15 cellular contexts compared by ENCODE assay signal in the genomic region with DNA sequence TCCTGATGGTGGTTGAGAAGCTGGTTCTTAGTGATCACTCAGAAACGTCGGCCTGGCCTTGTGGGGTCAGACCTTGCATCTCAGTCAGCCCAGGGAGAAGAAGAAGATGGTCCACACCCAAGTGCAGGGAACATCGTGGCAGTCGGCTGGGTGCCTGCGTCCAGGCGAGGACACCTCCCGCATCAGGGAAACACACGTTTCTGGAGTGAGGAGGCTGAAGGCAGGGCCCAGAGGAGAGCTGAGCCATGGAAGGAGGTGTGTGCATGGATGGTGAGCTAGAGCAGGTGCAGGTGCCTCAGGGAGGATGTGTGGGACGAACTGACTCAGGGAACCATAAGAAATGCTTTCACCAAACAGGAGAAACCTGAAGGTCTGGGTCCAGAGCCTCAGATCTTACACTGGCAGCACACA. TPM values are rescaled to one million over a fixed set of nuclear protein-coding genes. Genes with fewer than 3 reads are reported as not detected.
DNase-seq lines count a peak whose midpoint lies in the region; ATAC-seq, FAIRE-seq and TF ChIP-seq lines count a peak whose summit lies in the region.
"Had no signal": no experiment of that assay in that cellular context is flagged by ENCODE, and none has a peak within 500 bp of the region (broad histone marks: within the 10 kb centered on the region; RNA-seq: fewer than 3 reads in every experiment).

No MANE protein-coding gene starts in this region.

- intact Hi-C loops in PC-3 (cut with micrococcal nuclease) (no loop called here), kidney (cut with DNase I) (no loop called here), mucosa of descending colon (cut with DNase I, micrococcal nuclease) (no loop called here)

- H3K9ac ChIP-seq in PC-3 (ENCODE audit: low read length) (no peak overlapping the region), kidney (ENCODE audit: low read length in 2 of 2) (no peak overlapping the region)

- H3K27ac Mint-ChIP-seq in endothelial cell (ENCODE audit: unreplicated experiment): no peak overlapping the region
- H3K27ac Mint-ChIP-seq in naive thymus-derived CD8-positive, alpha-beta T cell: peak overlapping the region in 1 of 10 donors; percentile 26

- no peaks in the 10 kb centered on the region for H4K20me1 ChIP-seq in PC-3 (ENCODE audit: low read length)

- in situ Hi-C loops in GM13976 (cut with MboI; ENCODE audit: low sequenced_read_pairs, unreplicated experiment): no loop called here

- no TSS peak for BruUV-seq in PC-3 (replicated peaks; lab: Mats Ljungman, UMichigan)

- H3F3A ChIP-seq in PC-3 (ENCODE audit: low read length, unreplicated experiment): no peaks in the 10 kb centered on the region

- CTCF ChIA-PET in PC-3 (lab: Charles Lee): no interaction called here

- no peaks in the 10 kb centered on the region for H3K27me3 Mint-ChIP-seq in endothelial cell (ENCODE audit: unreplicated experiment)
- peaks cover 38 to 65% (median 60%) of the 10 kb centered on the region in 5 donors for H3K27me3 Mint-ChIP-seq in naive thymus-derived CD8-positive, alpha-beta T cell

- peak; percentile 6 for DNase-seq in PC-3
- DNase-seq in endothelial cell (ENCODE audit: low spot score): no peak
- DNase-seq in kidney: peak; percentile 43
- no peak for DNase-seq in naive thymus-derived CD8-positive, alpha-beta T cell
- DNase-seq in mucosa of descending colon: no peak
- DNase-seq in GM13976 (ENCODE audit: low spot score): no peak
- DNase-seq in RCC 7860 (ENCODE audit: low spot score): no peak
- DNase-seq: BE2C; Caco-2; CD8-positive, alpha-beta memory T cell; DND-41; GDM1; H7 had no signal

- no peaks in the 10 kb centered on the region for H3K79me2 ChIP-seq in PC-3 (ENCODE audit: low read length)

- H3K27ac ChIP-seq in PC-3 (ENCODE audit: low read length) (no peak overlapping the region), kidney (ENCODE audit: low read depth in 2 of 2, low read length in 2 of 2) (no peak overlapping the region)
- H3K27ac ChIP-seq: A549 had no signal

- peaks cover 25% of the 10 kb centered on the region for H3K4me1 Mint-ChIP-seq in endothelial cell (ENCODE audit: unreplicated experiment)
- peaks cover 4 to 10% (median 8%) of the 10 kb centered on the region in 4 donors for H3K4me1 Mint-ChIP-seq in naive thymus-derived CD8-positive, alpha-beta T cell

- no peaks in the 10 kb centered on the region for H3K9me2 ChIP-seq in PC-3 (replicated peaks; ENCODE audit: low read length)

- TF ChIP-seq CTCF in PC-3 (conservative IDR thresholded peaks at IDR 0.05; ENCODE audit: low read depth, low read length) (no peak), endothelial cell (IDR thresholded peaks at IDR 0.05; ENCODE audit: unreplicated experiment) (no peak), kidney (IDR thresholded peaks at IDR 0.05; ENCODE audit: borderline replicate concordance, extremely low read depth, insufficient read depth) (no peak), mucosa of descending colon (IDR thresholded peaks at IDR 0.05) (no peak), GM13976 (IDR thresholded peaks at IDR 0.05; ENCODE audit: borderline replicate concordance, control extremely low read depth, extremely low read depth, insufficient read depth, missing control alignments) (no peak)

- peak overlapping the region; percentile 15 for H3K4me3 Mint-ChIP-seq in endothelial cell (ENCODE audit: unreplicated experiment)
- no peak overlapping the region for H3K4me3 Mint-ChIP-seq in naive thymus-derived CD8-positive, alpha-beta T cell
- H3K4me3 Mint-ChIP-seq: CD8-positive, alpha-beta memory T cell had no signal

- H3K27me3 ChIP-seq in PC-3 (ENCODE audit: low read length): peaks cover 33% of the 10 kb centered on the region
- H3K27me3 ChIP-seq: BE2C had no signal

- no peaks in the 10 kb centered on the region for H3K36me3 Mint-ChIP-seq in endothelial cell (ENCODE audit: low read depth, unreplicated experiment)
- peaks cover 0 to 4% (median 0%) of the 10 kb centered on the region in 3 donors for H3K36me3 Mint-ChIP-seq in naive thymus-derived CD8-positive, alpha-beta T cell

- no peak overlapping the region for H3K4me2 ChIP-seq in PC-3 (ENCODE audit: low read length)
- H3K4me2 ChIP-seq: A549 had no signal

- H3K4me3 ChIP-seq in PC-3 (ENCODE audit: low read length) (no peak overlapping the region), kidney (ENCODE audit: low read length in 2 of 2) (no peak overlapping the region), mucosa of descending colon (no peak overlapping the region)
- H3K4me3 ChIP-seq: A549 had no signal

- FAIRE-seq in kidney (lab: Jason Lieb, UNC): no peak
- no peak for FAIRE-seq in RCC 7860 (lab: Jason Lieb, UNC)
- FAIRE-seq: A549 had no signal

- ATAC-seq in PC-3: no peak
- no peak for ATAC-seq in naive thymus-derived CD8-positive, alpha-beta T cell
- ATAC-seq in mucosa of descending colon: no peak

- POLR2A ChIA-PET in PC-3 (lab: Charles Lee; ENCODE audit: unreplicated experiment): no interaction called here
- POLR2A ChIA-PET in naive thymus-derived CD8-positive, alpha-beta T cell (lab: Charles Lee): no interaction called here

- no peak overlapping the region for H2AFZ ChIP-seq in PC-3 (ENCODE audit: low read length)

- no peaks in the 10 kb centered on the region for H3K9me3 ChIP-seq in PC-3 (ENCODE audit: low read length)
- H3K9me3 ChIP-seq in kidney (ENCODE audit: control insufficient read depth in 1 of 2, low read length in 2 of 2): no peaks in the 10 kb centered on the region
- H3K9me3 ChIP-seq in mucosa of descending colon: no peaks in the 10 kb centered on the region
- H3K9me3 ChIP-seq: A549, BE2C, Caco-2 had no signal

- peaks cover 5% of the 10 kb centered on the region for H3K9me3 Mint-ChIP-seq in endothelial cell (ENCODE audit: unreplicated experiment)
- H3K9me3 Mint-ChIP-seq in naive thymus-derived CD8-positive, alpha-beta T cell: no peaks in the 10 kb centered on the region

- H3K36me3 ChIP-seq in PC-3 (ENCODE audit: low read depth, low read length) (no peaks in the 10 kb centered on the region), kidney (ENCODE audit: control insufficient read depth in 1 of 2, insufficient read depth in 2 of 2, low read length in 2 of 2) (no peaks in the 10 kb centered on the region), mucosa of descending colon (ENCODE audit: low read depth) (no peaks in the 10 kb centered on the region)
- H3K36me3 ChIP-seq: BE2C had no signal

- H3K4me1 ChIP-seq in PC-3 (ENCODE audit: insufficient read depth, low read length) (no peaks in the 10 kb centered on the region), kidney (ENCODE audit: control insufficient read depth in 1 of 2, insufficient read depth in 1 of 2, low read depth in 1 of 2, low read length in 2 of 2) (peaks cover 0 to 2% of the 10 kb centered on the region in 2 donors), mucosa of descending colon (ENCODE audit: low read depth) (peaks cover 4% of the 10 kb centered on the region)
- H3K4me1 ChIP-seq: A549, BE2C, Caco-2 had no signal

RNA-seq across cellular contexts. Expression of gene KRTAP5-2, which starts 0.8 kb away (rescaled TPM):
- not detected in 2 replicates for total RNA-seq in PC-3 (2014; rRNA removed)
- not detected for total RNA-seq in endothelial cell (ENCODE audit: unreplicated experiment)
- not detected for total RNA-seq in kidney
- not detected for polyA plus RNA-seq in kidney (ENCODE audit: insufficient read depth, low read depth, low replicate concordance)
- not detected for total RNA-seq in naive thymus-derived CD8-positive, alpha-beta T cell
- not detected for polyA plus RNA-seq in naive thymus-derived CD8-positive, alpha-beta T cell
- total RNA-seq in mucosa of descending colon: not detected
- total RNA-seq: Caco-2; CD8-positive, alpha-beta memory T cell; H7 had no signal
- polyA plus RNA-seq: A549, AG04450 had no signal

RNA-seq across cellular contexts. Expression of gene KRTAP5-3, which starts 10.9 kb away (rescaled TPM):
- total RNA-seq in PC-3 (2014; rRNA removed) (not detected in 2 replicates), endothelial cell (ENCODE audit: unreplicated experiment) (not detected), kidney (not detected), mucosa of descending colon (not detected)
- not detected for polyA plus RNA-seq in kidney (ENCODE audit: insufficient read depth, low read depth, low replicate concordance)
- not detected for total RNA-seq in naive thymus-derived CD8-positive, alpha-beta T cell
- polyA plus RNA-seq in naive thymus-derived CD8-positive, alpha-beta T cell: not detected
- total RNA-seq: Caco-2; CD8-positive, alpha-beta memory T cell; H7 had no signal
- polyA plus RNA-seq: A549; AG04450; CD8-positive, alpha-beta memory T cell had no signal

RNA-seq across cellular contexts. Expression of gene KRTAP5-1, which starts 12.3 kb away (rescaled TPM):
- total RNA-seq in PC-3 (2014; rRNA removed) (not detected in 2 replicates), endothelial cell (ENCODE audit: unreplicated experiment) (not detected), kidney (not detected), mucosa of descending colon (not detected)
- not detected for polyA plus RNA-seq in kidney (ENCODE audit: insufficient read depth, low read depth, low replicate concordance)
- not detected for total RNA-seq in naive thymus-derived CD8-positive, alpha-beta T cell
- polyA plus RNA-seq in naive thymus-derived CD8-positive, alpha-beta T cell: not detected
- total RNA-seq: Caco-2; CD8-positive, alpha-beta memory T cell; H7 had no signal
- polyA plus RNA-seq: A549; AG04450; CD8-positive, alpha-beta memory T cell had no signal

RNA-seq across cellular contexts. Expression of gene KRTAP5-4, which starts 24.6 kb away (rescaled TPM):
- total RNA-seq in PC-3 (2014; rRNA removed) (not detected in 2 replicates), endothelial cell (ENCODE audit: unreplicated experiment) (not detected), kidney (not detected), mucosa of descending colon (not detected)
- not detected for polyA plus RNA-seq in kidney (ENCODE audit: insufficient read depth, low read depth, low replicate concordance)
- not detected for total RNA-seq in naive thymus-derived CD8-positive, alpha-beta T cell
- not detected for polyA plus RNA-seq in naive thymus-derived CD8-positive, alpha-beta T cell
- total RNA-seq: Caco-2; CD8-positive, alpha-beta memory T cell; H7 had no signal
- polyA plus RNA-seq: A549; AG04450; CD8-positive, alpha-beta memory T cell had no signal

RNA-seq across cellular contexts. Expression of gene DUSP8, which starts 25.3 kb away (rescaled TPM):
- 2.4 and 2.6 TPM in 2 replicates for total RNA-seq in PC-3 (2014; rRNA removed)
- 2.2 TPM for total RNA-seq in endothelial cell (ENCODE audit: unreplicated experiment)
- total RNA-seq in kidney: 9.1 TPM
- 1.9 TPM for polyA plus RNA-seq in kidney (ENCODE audit: insufficient read depth, low read depth, low replicate concordance)
- total RNA-seq in naive thymus-derived CD8-positive, alpha-beta T cell: 1 to 10 TPM; 3.1 to 5.1 TPM
- under 1 TPM in 2 of 3 donors, not detected in 1; 0.17 to 0.39 TPM for polyA plus RNA-seq in naive thymus-derived CD8-positive, alpha-beta T cell
- 10 to 100 TPM; 28.2 to 31.7 (median 28.5) TPM for total RNA-seq in mucosa of descending colon

Comparison
In these comparisons a context has a peak if more than half of its experiments do, and no peak if none do; other contexts are left out.
1. DNase-seq: peak in PC-3 (single experiment) and kidney (single experiment); none in endothelial cell (single experiment), naive thymus-derived CD8-positive, alpha-beta T cell (0 of 10), mucosa of descending colon (0 of 3), GM13976 (single experiment) and RCC 7860 (single experiment).